8 cellular contexts compared by ENCODE assay signal in genomic region chr16:23678430-23679273, GRCh38. TPM values are rescaled to one million over a fixed set of nuclear protein-coding genes. Genes with fewer than 3 reads are reported as not detected.
DNase-seq lines count a peak whose midpoint lies in the region; ATAC-seq and TF ChIP-seq lines count a peak whose summit lies in the region.

Gene PLK1 (plus strand): TSS chr16:23678889. CDS start chr16:23678933, 44 bp downstream.

- H3K9me3 ChIP-seq in lower lobe of right lung, result no peaks in the 10 kb centered on the region

- DNase-seq in BJ (ENCODE audit: low read depth) (peak; percentile 35), NCI-H748 (lab: John Stamatoyannopoulos, UW; ENCODE audit: unreplicated experiment) (peak; percentile 89), ecto neural progenitor cell (ENCODE audit: low spot score) (peak; percentile 95), lower lobe of right lung (peak; percentile 87)
- peak; percentile 86 to 90 for DNase-seq in activated CD4-positive, alpha-beta T cell treated with anti-CD3 and anti-CD28 coated beads, Interleukin-2, amount 50 U/mL, for 48 hours
- DNase-seq in stimulated activated CD4-positive, alpha-beta T cell treated with anti-CD3 and anti-CD28 coated beads, TNF-alpha, amount 100 ng/mL, for 4 hours (ENCODE audit: low read depth in 3 of 3), result peak; percentile 31 to 49 (median 47)

- H3K36me3 ChIP-seq in BJ (ENCODE audit: control insufficient read depth, insufficient read depth, low read length) (peaks cover 8% of the 10 kb centered on the region), lower lobe of right lung (peaks cover 20% of the 10 kb centered on the region)

- peaks cover 9% of the 10 kb centered on the region for H3K4me1 ChIP-seq in lower lobe of right lung

- POLR2A ChIA-PET in BJ (lab: Charles Lee), result no interaction called here

- H3K27ac ChIP-seq in lower lobe of right lung, result no peak within 1 kb of the TSS

- intact Hi-C loops in lower lobe of right lung (cut with DNase I), result no loop called here

- peak; percentile 67 for TF ChIP-seq POLR2A in GM19193 (IDR thresholded peaks at IDR 0.05; ENCODE audit: extremely low read depth, insufficient read depth, insufficient read length)

- no peaks in the 10 kb centered on the region for H3K27me3 ChIP-seq in BJ (ENCODE audit: control insufficient read depth, insufficient read depth, low read length)
- no peaks in the 10 kb centered on the region for H3K27me3 ChIP-seq in lower lobe of right lung (ENCODE audit: low read depth)

- ATAC-seq in HG03469 (IDR thresholded peaks at IDR 0.05; ENCODE audit: unreplicated experiment), result peak; percentile 55
- peak; percentile 94 to 97 for ATAC-seq in lower lobe of right lung

- TF ChIP-seq CTCF in BJ (IDR thresholded peaks at IDR 0.05; ENCODE audit: insufficient read depth, low read depth, low read length) (peak; percentile 60), lower lobe of right lung (IDR thresholded peaks at IDR 0.05) (peak; percentile 14)

- H3K4me3 ChIP-seq in BJ (ENCODE audit: low read depth, low read length), result peak within 1 kb of the TSS; percentile 50
- H3K4me3 ChIP-seq in lower lobe of right lung, result peak within 1 kb of the TSS; percentile 64

- CTCF ChIA-PET in BJ (lab: Yijun Ruan, JAX), result interaction anchor here (0.8 to 2.3 kb wide), 8 partner anchors 10 to 49 kb away, joined by 3 to 12 read pairs (median 4); no protein-coding TSS in a partner anchor

RNA-seq across cellular contexts. Expression of gene PLK1, which starts in this region (rescaled TPM):
- 21.7 and 54.0 TPM in 2 replicates for polyA plus RNA-seq in BJ (2011; rRNA removed)
- polyA minus RNA-seq in BJ (2011; rRNA and poly(A)+ RNA removed), result 37.3 and 57.9 TPM in 2 replicates
- total RNA-seq in lower lobe of right lung, result 2.3 TPM

Comparison
In these comparisons a context has a peak if more than half of its experiments do, and no peak if none do; other contexts are left out.
1. DNase-seq: peak in every context shown above with its lines; median percentile 95 in ecto neural progenitor cell; 89 in NCI-H748; 88 in activated CD4-positive, alpha-beta T cell treated with anti-CD3 and anti-CD28 coated beads, Interleukin-2, amount 50 U/mL, for 48 hours; 87 in lower lobe of right lung; 47 in stimulated activated CD4-positive, alpha-beta T cell treated with anti-CD3 and anti-CD28 coated beads, TNF-alpha, amount 100 ng/mL, for 4 hours; 35 in BJ.